Comparison of ENCODE assay signal across 18 cellular contexts in the genomic region with DNA sequence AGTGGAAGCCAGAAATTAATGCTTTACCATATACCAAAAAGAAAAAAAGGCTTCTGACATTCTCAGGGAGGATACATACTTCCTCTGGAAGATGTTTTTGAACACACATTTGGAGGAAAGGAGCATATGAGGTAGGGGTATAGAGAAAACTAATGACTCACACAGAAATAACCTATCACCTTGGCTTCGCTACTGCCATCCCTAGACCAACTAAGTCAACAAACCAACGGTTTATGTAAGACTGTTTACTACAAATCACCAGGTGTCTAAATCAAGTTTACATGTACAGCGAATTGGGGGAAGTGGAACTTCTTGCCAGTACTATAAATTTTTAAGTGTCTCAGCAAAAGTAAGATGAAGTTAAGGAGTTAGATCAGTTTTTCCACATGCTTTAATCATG.
"Had no signal": no experiment of that assay in that cellular context is flagged by ENCODE, and none has a peak within 500 bp of the region (broad histone marks: within the 10 kb centered on the region; RNA-seq: fewer than 3 reads in every experiment).

No MANE protein-coding gene starts in this region.

- H3K9me3 ChIP-seq: heart right ventricle, suprapubic skin had no signal

- H3K27ac Mint-ChIP-seq: activated B cell treated with CpG ODN at 0.5 μM for 24 hours; activated CD8-positive, alpha-beta memory T cell treated with anti-CD3 and anti-CD28 coated beads, Interleukin-2, amount 10 ng/mL, durations not matched to agents 7 days and 5 days; activated naive CD8-positive, alpha-beta T cell treated with anti-CD3 and anti-CD28 coated beads, Interleukin-2, amount 10 ng/mL, durations not matched to agents 7 days and 5 days; dendritic cell treated with granulocyte-macrophage colony-stimulating factor and Interleukin-4, amounts not matched to agents 40 ng/mL and 50 ng/mL, for 4 days; type B pancreatic cell had no signal

- H3K27ac ChIP-seq: foreskin keratinocyte, heart right ventricle, suprapubic skin had no signal

- H3K27me3 ChIP-seq: foreskin keratinocyte, heart right ventricle, suprapubic skin had no signal

- H3K4me3 Mint-ChIP-seq: activated B cell treated with CpG ODN at 0.5 μM for 24 hours; activated CD8-positive, alpha-beta memory T cell treated with anti-CD3 and anti-CD28 coated beads, Interleukin-2, amount 10 ng/mL, durations not matched to agents 7 days and 5 days; activated naive CD8-positive, alpha-beta T cell treated with anti-CD3 and anti-CD28 coated beads, Interleukin-2, amount 10 ng/mL, durations not matched to agents 7 days and 5 days; activated T-cell treated with anti-CD3 and anti-CD28 coated beads, Interleukin-2, amount 50 U/mL, for 4 hours; dendritic cell treated with granulocyte-macrophage colony-stimulating factor and Interleukin-4, amounts not matched to agents 40 ng/mL and 50 ng/mL, for 4 days; natural killer cell; type B pancreatic cell had no signal

- ATAC-seq: activated CD8-positive, alpha-beta memory T cell treated with anti-CD3 and anti-CD28 coated beads, Interleukin-2, amount 10 ng/mL, durations not matched to agents 7 days and 5 days; activated T-cell treated with anti-CD3 and anti-CD28 coated beads, Interleukin-2, amount 50 U/mL, for 4 hours; foreskin keratinocyte; heart right ventricle; left cardiac atrium; natural killer cell had no signal

- DNase-seq: activated B cell treated with CpG ODN at 0.5 μM for 24 hours; activated CD8-positive, alpha-beta memory T cell treated with anti-CD3 and anti-CD28 coated beads, Interleukin-2, amount 10 ng/mL, durations not matched to agents 7 days and 5 days; activated gamma-delta T cell; activated naive CD8-positive, alpha-beta T cell treated with anti-CD3 and anti-CD28 coated beads, Interleukin-2, amount 10 ng/mL, durations not matched to agents 7 days and 5 days; activated T-cell treated with anti-CD3 and anti-CD28 coated beads, Interleukin-2, amount 50 U/mL, for 4 hours; anterior cingulate cortex; effector memory CD4-positive, alpha-beta T cell; foreskin keratinocyte; heart right ventricle; left cardiac atrium; natural killer cell; posterior cingulate gyrus; stimulated activated CD4-positive, alpha-beta T cell treated with anti-CD3 and anti-CD28 coated beads, Interleukin-4, amount 100 ng/mL, for 1 hour; stimulated activated naive CD4-positive, alpha-beta T cell treated with Interleukin-2 at 50 U/mL for 16 hours; SW 1271 had no signal

- H3K4me1 Mint-ChIP-seq: activated CD8-positive, alpha-beta memory T cell treated with anti-CD3 and anti-CD28 coated beads, Interleukin-2, amount 10 ng/mL, durations not matched to agents 7 days and 5 days; activated naive CD8-positive, alpha-beta T cell treated with anti-CD3 and anti-CD28 coated beads, Interleukin-2, amount 10 ng/mL, durations not matched to agents 7 days and 5 days; natural killer cell had no signal

- H3K27me3 Mint-ChIP-seq: activated B cell treated with CpG ODN at 0.5 μM for 24 hours; activated CD8-positive, alpha-beta memory T cell treated with anti-CD3 and anti-CD28 coated beads, Interleukin-2, amount 10 ng/mL, durations not matched to agents 7 days and 5 days; activated naive CD8-positive, alpha-beta T cell treated with anti-CD3 and anti-CD28 coated beads, Interleukin-2, amount 10 ng/mL, durations not matched to agents 7 days and 5 days; dendritic cell treated with granulocyte-macrophage colony-stimulating factor and Interleukin-4, amounts not matched to agents 40 ng/mL and 50 ng/mL, for 4 days; type B pancreatic cell had no signal

- H3K4me3 ChIP-seq: heart right ventricle, suprapubic skin had no signal

- H3K9me3 Mint-ChIP-seq: activated B cell treated with CpG ODN at 0.5 μM for 24 hours; activated naive CD8-positive, alpha-beta T cell treated with anti-CD3 and anti-CD28 coated beads, Interleukin-2, amount 10 ng/mL, durations not matched to agents 7 days and 5 days; activated T-cell treated with anti-CD3 and anti-CD28 coated beads, Interleukin-2, amount 50 U/mL, for 4 hours; dendritic cell treated with granulocyte-macrophage colony-stimulating factor and Interleukin-4, amounts not matched to agents 40 ng/mL and 50 ng/mL, for 4 days; natural killer cell; type B pancreatic cell had no signal

- H3K4me1 ChIP-seq: foreskin keratinocyte, suprapubic skin had no signal
